12 cellular contexts compared by ENCODE assay signal in genomic region chr4:47499705-47500104, GRCh38. TPM values are rescaled to one million over a fixed set of nuclear protein-coding genes. Genes with fewer than 3 reads are reported as not detected.
DNase-seq lines count a peak whose midpoint lies in the region; ATAC-seq and TF ChIP-seq lines count a peak whose summit lies in the region.
"Had no signal": no experiment of that assay in that cellular context is flagged by ENCODE, and none has a peak within 500 bp of the region (broad histone marks: within the 10 kb centered on the region; RNA-seq: fewer than 3 reads in every experiment).

No MANE protein-coding gene starts in this region.

- H3K36me3 Mint-ChIP-seq in activated naive CD8-positive, alpha-beta T cell treated with anti-CD3 and anti-CD28 coated beads for 36 hours = no peaks in the 10 kb centered on the region

- CTCF ChIA-PET in RWPE1 (lab: Yijun Ruan, JAX) = interaction anchor here (0.6 kb wide), 1 partner anchor 11 kb away, joined by 3 read pairs; no protein-coding TSS in a partner anchor

- no peaks in the 10 kb centered on the region for H3K4me1 Mint-ChIP-seq in activated naive CD8-positive, alpha-beta T cell treated with anti-CD3 and anti-CD28 coated beads for 36 hours

- H3K27ac ChIP-seq in RWPE1 = no peak overlapping the region
- H3K27ac ChIP-seq: KMS-11, ovary had no signal

- POLR2A ChIA-PET in RWPE1 (lab: Yijun Ruan, JAX; ENCODE audit: low non-redundant PET) = no interaction called here

- no peak overlapping the region for H3K27ac Mint-ChIP-seq in activated naive CD8-positive, alpha-beta T cell treated with anti-CD3 and anti-CD28 coated beads for 36 hours
- H3K27ac Mint-ChIP-seq: activated T-helper 1 cell treated with anti-CD3 and anti-CD28 coated beads, Interleukin-12 subunit alpha, Interleukin-12 subunit beta, Interleukin-2, Interleukin-4 antibody, amounts not matched to agents 30 ng/mL and 10 ng/mL and 1 ng/mL, durations not matched to agents 14 hours and 24 hours and 36 hours had no signal

- H3K27me3 Mint-ChIP-seq in activated naive CD8-positive, alpha-beta T cell treated with anti-CD3 and anti-CD28 coated beads for 36 hours = no peaks in the 10 kb centered on the region

- DNase-seq in globus pallidus (ENCODE audit: low spot score) (peak; percentile 17), middle frontal gyrus (ENCODE audit: extremely low spot score, low spot score) (no peak), RWPE1 (ENCODE audit: low spot score) (no peak)
- DNase-seq in activated naive CD8-positive, alpha-beta T cell treated with anti-CD3 and anti-CD28 coated beads for 36 hours = no peak
- DNase-seq: activated CD4-positive, CD25-positive, alpha-beta regulatory T cell; cerebellar nuclear complex; left colon; ovary had no signal

- peak; percentile 47 for ATAC-seq in GM18909 (IDR thresholded peaks at IDR 0.05; ENCODE audit: poor library complexity, unreplicated experiment)
- ATAC-seq in HG03442 (IDR thresholded peaks at IDR 0.05; ENCODE audit: unreplicated experiment) = peak; percentile 31
- ATAC-seq: left colon had no signal

- H3K9me3 Mint-ChIP-seq in activated naive CD8-positive, alpha-beta T cell treated with anti-CD3 and anti-CD28 coated beads for 36 hours = no peaks in the 10 kb centered on the region
- H3K9me3 Mint-ChIP-seq: activated T-helper 1 cell treated with anti-CD3 and anti-CD28 coated beads, Interleukin-12 subunit alpha, Interleukin-12 subunit beta, Interleukin-2, Interleukin-4 antibody, amounts not matched to agents 30 ng/mL and 10 ng/mL and 1 ng/mL, durations not matched to agents 14 hours and 24 hours and 36 hours had no signal

- TF ChIP-seq CTCF in RWPE1 (conservative IDR thresholded peaks at IDR 0.05; ENCODE audit: low read depth) = no peak

- H3K4me3 Mint-ChIP-seq in activated naive CD8-positive, alpha-beta T cell treated with anti-CD3 and anti-CD28 coated beads for 36 hours = no peak overlapping the region
- H3K4me3 Mint-ChIP-seq: activated T-helper 1 cell treated with anti-CD3 and anti-CD28 coated beads, Interleukin-12 subunit alpha, Interleukin-12 subunit beta, Interleukin-2, Interleukin-4 antibody, amounts not matched to agents 30 ng/mL and 10 ng/mL and 1 ng/mL, durations not matched to agents 14 hours and 24 hours and 36 hours had no signal

RNA-seq across cellular contexts. Expression of gene ATP10D, which starts 14.6 kb away (rescaled TPM):
- 1 to 10 TPM; 7.9 to 9.8 TPM for total RNA-seq in activated naive CD8-positive, alpha-beta T cell treated with anti-CD3 and anti-CD28 coated beads for 36 hours

RNA-seq across cellular contexts. Expression of gene COMMD8, which starts 36.2 kb away (rescaled TPM):
- total RNA-seq in activated naive CD8-positive, alpha-beta T cell treated with anti-CD3 and anti-CD28 coated beads for 36 hours = 10 to 100 TPM; 32.4 to 32.8 TPM
